Comparison of ENCODE assay signal across 15 cellular contexts in the genomic region with DNA sequence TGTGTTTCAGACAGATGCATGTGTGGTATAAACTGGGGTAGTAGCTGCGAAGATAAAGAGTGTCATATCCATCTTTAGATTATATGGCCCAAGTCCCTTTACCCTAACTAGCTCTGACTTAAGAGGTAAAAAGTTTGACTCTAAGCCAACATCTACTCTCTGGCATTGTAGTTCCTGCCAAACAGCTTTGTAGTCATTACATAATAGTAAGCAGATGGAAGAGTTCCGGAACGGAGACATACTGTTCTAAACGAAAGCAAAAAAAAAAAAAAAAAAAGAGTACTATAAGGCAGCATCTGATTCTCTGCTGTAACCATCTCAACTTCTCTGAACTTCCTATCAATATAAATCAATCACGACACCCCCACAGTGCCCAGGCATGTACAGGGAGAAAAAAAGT. TPM values are rescaled to one million over a fixed set of nuclear protein-coding genes. Genes with fewer than 3 reads are reported as not detected.
DNase-seq lines count a peak whose midpoint lies in the region; ATAC-seq and TF ChIP-seq lines count a peak whose summit lies in the region.
"Had no signal": no experiment of that assay in that cellular context is flagged by ENCODE, and none has a peak within 500 bp of the region (broad histone marks: within the 10 kb centered on the region; RNA-seq: fewer than 3 reads in every experiment).

No MANE protein-coding gene starts in this region.

- no TSS peak for BruUV-seq in Calu3 (replicated peaks; lab: Mats Ljungman, UMichigan)

- H3K27ac Mint-ChIP-seq in naive B cell, result peak overlapping the region in 4 of 6 donors; percentile 54 to 92 (median 72)
- no peak overlapping the region for H3K27ac Mint-ChIP-seq in Calu3 (ENCODE audit: unreplicated experiment)
- H3K27ac Mint-ChIP-seq: activated CD4-positive, alpha-beta memory T cell treated with anti-CD3 and anti-CD28 coated beads, Interleukin-2, amount 10 ng/mL, durations not matched to agents 7 days and 5 days; nephron progenitor cell had no signal

- ATAC-seq in RWPE2 (ENCODE audit: low read depth) (peak; percentile 45), naive B cell (ENCODE audit: low read depth in 2 of 2) (no peak)
- ATAC-seq: activated naive CD4-positive, alpha-beta T cell treated with anti-CD3 and anti-CD28 coated beads, Interleukin-2, amount 50 U/mL, for 72 hours had no signal

- H3K27me3 Mint-ChIP-seq in naive B cell, result no peaks in the 10 kb centered on the region
- no peaks in the 10 kb centered on the region for H3K27me3 Mint-ChIP-seq in Calu3 (ENCODE audit: unreplicated experiment)
- H3K27me3 Mint-ChIP-seq: activated CD4-positive, alpha-beta memory T cell treated with anti-CD3 and anti-CD28 coated beads, Interleukin-2, amount 10 ng/mL, durations not matched to agents 7 days and 5 days had no signal

- DNase-seq in BJ (ENCODE audit: low read depth) (peak; percentile 65), RWPE2 (ENCODE audit: low spot score) (no peak), fibroblast of mammary gland (ENCODE audit: low read depth) (peak; percentile 90), naive B cell (no peak), DMS53 treated with DMSO at 0.1 percent for 48 hours (lab: John Stamatoyannopoulos, UW; ENCODE audit: unreplicated experiment) (no peak), T-helper 1 cell (no peak), nucleus accumbens (lab: John Stamatoyannopoulos, UW) (no peak), Calu3 (no peak)
- DNase-seq: activated CD4-positive, alpha-beta memory T cell treated with anti-CD3 and anti-CD28 coated beads, Interleukin-2, amount 10 ng/mL, durations not matched to agents 7 days and 5 days; NCI-H1436 treated with DMSO at 0.1 percent for 48 hours; NCI-H748 treated with DMSO at 0.1 percent for 48 hours; nephron progenitor cell; stimulated activated CD4-positive, alpha-beta T cell treated with anti-CD3 and anti-CD28 coated beads, Interleukin-15, amount 100 ng/mL, for 24 hours had no signal

- no peaks in the 10 kb centered on the region for H3K27me3 ChIP-seq in BJ (ENCODE audit: control insufficient read depth, insufficient read depth, low read length)
- no peaks in the 10 kb centered on the region for H3K27me3 ChIP-seq in RWPE2 (ENCODE audit: insufficient read depth, poor library complexity, severe bottlenecking)
- H3K27me3 ChIP-seq: SJSA1 had no signal

- CTCF ChIA-PET in BJ (lab: Yijun Ruan, JAX) (interaction anchor here (0.6 to 2.1 kb wide), 5 partner anchors 10 to 1303 kb away, joined by 3 to 7 read pairs (median 3); no protein-coding TSS in a partner anchor), Calu3 (lab: Charles Lee) (interaction anchor here (0.6 kb wide), 2 partner anchors 23 to 1670 kb away, joined by 4 to 8 read pairs; no protein-coding TSS in a partner anchor)

- H3K4me3 ChIP-seq in BJ (ENCODE audit: low read depth, low read length) (no peak overlapping the region), RWPE2 (ENCODE audit: severe bottlenecking) (no peak overlapping the region), fibroblast of mammary gland (ENCODE audit: control insufficient read depth, low read depth, low read length) (no peak overlapping the region)
- H3K4me3 ChIP-seq: SJSA1 had no signal

- H3K36me3 ChIP-seq in BJ (ENCODE audit: control insufficient read depth, insufficient read depth, low read length) (peaks cover 12% of the 10 kb centered on the region), RWPE2 (ENCODE audit: low read depth) (peaks cover 82% of the 10 kb centered on the region)

- intact Hi-C loops in Calu3 (cut with micrococcal nuclease; ENCODE audit: unreplicated experiment), result no loop called here

- H3K4me1 Mint-ChIP-seq in naive B cell, result peaks cover 0 to 4% (median 0%) of the 10 kb centered on the region in 3 donors
- H3K4me1 Mint-ChIP-seq in Calu3 (ENCODE audit: low read depth, unreplicated experiment), result peaks cover 19% of the 10 kb centered on the region
- H3K4me1 Mint-ChIP-seq: nephron progenitor cell had no signal

- H3K9me3 ChIP-seq in RWPE2 (ENCODE audit: severe bottlenecking), result no peaks in the 10 kb centered on the region
- H3K9me3 ChIP-seq: SJSA1 had no signal

- peaks cover 4% of the 10 kb centered on the region for H3K4me1 ChIP-seq in RWPE2 (ENCODE audit: insufficient read depth, poor library complexity, severe bottlenecking)
- H3K4me1 ChIP-seq: SJSA1 had no signal

- no peak overlapping the region for H3K27ac ChIP-seq in RWPE2 (ENCODE audit: poor library complexity, severe bottlenecking)
- H3K27ac ChIP-seq: SJSA1 had no signal

- TF ChIP-seq CTCF in BJ (IDR thresholded peaks at IDR 0.05; ENCODE audit: insufficient read depth, low read depth, low read length) (no peak), RWPE2 (IDR thresholded peaks at IDR 0.05; ENCODE audit: poor library complexity, severe bottlenecking) (no peak), fibroblast of mammary gland (conservative IDR thresholded peaks at IDR 0.05; ENCODE audit: control insufficient read depth, insufficient read depth, low read depth, low read length) (no peak), Calu3 (IDR thresholded peaks at IDR 0.05; ENCODE audit: unreplicated experiment) (no peak)

- H3K9me3 Mint-ChIP-seq in naive B cell (no peaks in the 10 kb centered on the region), Calu3 (ENCODE audit: low read depth, unreplicated experiment) (no peaks in the 10 kb centered on the region)
- H3K9me3 Mint-ChIP-seq: activated CD4-positive, alpha-beta memory T cell treated with anti-CD3 and anti-CD28 coated beads, Interleukin-2, amount 10 ng/mL, durations not matched to agents 7 days and 5 days; activated naive CD4-positive, alpha-beta T cell treated with anti-CD3 and anti-CD28 coated beads, Interleukin-2, amount 50 U/mL, for 72 hours; nephron progenitor cell had no signal

- H3K4me3 Mint-ChIP-seq in naive B cell, result no peak overlapping the region
- no peak overlapping the region for H3K4me3 Mint-ChIP-seq in Calu3 (ENCODE audit: low read depth, unreplicated experiment)
- H3K4me3 Mint-ChIP-seq: activated CD4-positive, alpha-beta memory T cell treated with anti-CD3 and anti-CD28 coated beads, Interleukin-2, amount 10 ng/mL, durations not matched to agents 7 days and 5 days; nephron progenitor cell had no signal

- POLR2A ChIA-PET in BJ (lab: Charles Lee), result interaction anchor here (0.7 kb wide), 1 partner anchor 91 kb away, joined by 17 read pairs; no protein-coding TSS in a partner anchor

- peaks cover 26 to 31% of the 10 kb centered on the region in 2 donors for H3K36me3 Mint-ChIP-seq in naive B cell
- peaks cover 65% of the 10 kb centered on the region for H3K36me3 Mint-ChIP-seq in Calu3 (ENCODE audit: insufficient read depth, unreplicated experiment)

RNA-seq across cellular contexts. Expression of a gene that starts 48.7 kb away (rescaled TPM):
- 117 and 120 TPM in 2 replicates for polyA plus RNA-seq in BJ (2011; rRNA removed)
- 173 and 218 TPM in 2 replicates for polyA minus RNA-seq in BJ (2011; rRNA and poly(A)+ RNA removed)
- 10 to 100 TPM; 28.7 to 51.7 (median 41.8) TPM for polyA plus RNA-seq in naive B cell (ENCODE audit: low read depth in 6 of 6)
- total RNA-seq in Calu3 (2022), result 89.0 and 122 TPM in 2 replicates

Comparison
In these comparisons a context has a peak if more than half of its experiments do, and no peak if none do; other contexts are left out.
1. DNase-seq: peak in BJ (single experiment) and fibroblast of mammary gland (single experiment); none in RWPE2 (single experiment), naive B cell (single experiment), DMS53 treated with DMSO at 0.1 percent for 48 hours (single experiment), T-helper 1 cell (0 of 5), nucleus accumbens (0 of 56) and Calu3 (single experiment).